37 cellular contexts compared by ENCODE assay signal in the genomic region with DNA sequence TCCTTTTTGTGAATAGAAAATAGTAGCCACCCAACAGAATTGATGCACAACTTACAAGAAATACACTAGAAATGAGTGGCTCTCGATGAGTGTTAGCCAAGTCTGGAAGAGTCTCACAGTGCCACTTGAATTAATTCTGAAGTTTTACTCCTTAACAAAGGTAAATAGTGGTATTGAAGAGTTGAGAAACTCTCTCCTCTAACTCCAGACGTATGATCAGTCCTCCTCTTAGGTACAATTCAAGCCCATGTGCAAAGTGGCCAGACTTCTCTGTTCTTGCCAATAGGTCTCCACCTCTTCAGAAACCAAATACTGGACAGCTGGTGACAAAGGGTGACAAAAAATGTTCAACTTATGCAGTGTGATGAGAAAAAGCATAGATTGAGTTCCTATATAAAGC. TPM values are rescaled to one million over a fixed set of nuclear protein-coding genes. Genes with fewer than 3 reads are reported as not detected.
"Had no signal": no experiment of that assay in that cellular context is flagged by ENCODE, and none has a peak within 500 bp of the region (broad histone marks: within the 10 kb centered on the region; RNA-seq: fewer than 3 reads in every experiment).

No MANE protein-coding gene starts in this region.

- H3K4me3 ChIP-seq: MG63 had no signal

- DNase-seq: Karpas-422, Kasumi-1, KBM-7, KG1, MG63, MM.1S, MV-4-11, NCI-H1048, NCI-H1092, NCI-H1092 treated with DMSO at 0.1 percent for 48 hours, NCI-H1105, NCI-H1105 treated with DMSO at 0.1 percent for 48 hours, NCI-H1417, NCI-H1417 treated with DMSO at 0.1 percent for 48 hours, NCI-H1436, NCI-H1436 treated with DMSO at 0.1 percent for 48 hours, NCI-H146, NCI-H1694, NCI-H1694 treated with DMSO at 0.1 percent for 48 hours, NCI-H187, NCI-H187 treated with DMSO at 0.1 percent for 48 hours, NCI-H1930, NCI-H2029, NCI-H2029 treated with DMSO at 0.1 percent for 48 hours, NCI-H2081, NCI-H2081 treated with DMSO at 0.1 percent for 48 hours, NCI-H2107, NCI-H2171, NCI-H2171 treated with DMSO at 0.1 percent for 48 hours, NCI-H2227 treated with DMSO at 0.1 percent for 48 hours, NCI-H226, NCI-H345, NCI-H446, NCI-H446 treated with DMSO at 0.1 percent for 48 hours had no signal

- H3K36me3 ChIP-seq: MG63 had no signal

- H3K27ac ChIP-seq: KMS-11 had no signal

RNA-seq across cellular contexts. Expression of a gene that starts 38.5 kb away (rescaled TPM):
- total RNA-seq: MCF 10A, NCI-H460 had no signal
